In genomic region chr16:12804395-12804794, GRCh38 we compare ENCODE assay signal across 8 cellular contexts. TPM values are rescaled to one million over a fixed set of nuclear protein-coding genes. Genes with fewer than 3 reads are reported as not detected.
DNase-seq lines count a peak whose midpoint lies in the region; TF ChIP-seq lines count a peak whose summit lies in the region.

No MANE protein-coding gene starts in this region.

- in situ Hi-C loops in mammary epithelial cell (cut with MboI; ENCODE audit: low sequenced_read_pairs in 2 of 2) = loop anchor here (25.0 kb wide), 2 partner anchors 342 to 942 kb away; partner anchors contain the start of gene RSL1D1 (in 1 of the 2)

- CTCF ChIA-PET in AG04450 (lab: Charles Lee) (interaction anchor here (0.5 to 0.7 kb wide), 2 partner anchors 102 to 397 kb away, joined by 3 to 8 read pairs; no protein-coding TSS in a partner anchor), mammary epithelial cell (lab: Charles Lee; ENCODE audit: low non-redundant PET) (no interaction called here), HEK293T (lab: Yijun Ruan, JAX) (interaction anchor here (0.6 kb wide), 1 partner anchor 55 kb away, joined by 7 read pairs; no protein-coding TSS in a partner anchor)

- H3K9me3 Mint-ChIP-seq in IgD-negative memory B cell (peaks cover 0 to 3% (median 0%) of the 10 kb centered on the region in 3 donors), nephron progenitor cell (peaks cover 5% of the 10 kb centered on the region)

- H3K4me3 ChIP-seq in AG04450 (ENCODE audit: low read depth, low read length) (peak overlapping the region; percentile 69; the same call in 1 of the 2 replicates), mammary epithelial cell (replicated peaks in 1 of 3; ENCODE audit: insufficient read depth in 1 of 3, low read depth in 2 of 3, low read length in 3 of 3) (no peak overlapping the region)

- peaks cover 2% of the 10 kb centered on the region for H3K27me3 Mint-ChIP-seq in IgD-negative memory B cell
- peaks cover 9% of the 10 kb centered on the region for H3K27me3 Mint-ChIP-seq in nephron progenitor cell (ENCODE audit: low read depth, poor library complexity)

- H3K4me1 Mint-ChIP-seq in IgD-negative memory B cell (peaks cover 22 to 25% (median 24%) of the 10 kb centered on the region in 3 donors), nephron progenitor cell (peaks cover 38% of the 10 kb centered on the region)

- peaks cover 9% of the 10 kb centered on the region for H3K9me3 ChIP-seq in AG04450 (ENCODE audit: control insufficient read depth, insufficient read depth, low read length)
- no peaks in the 10 kb centered on the region for H3K9me3 ChIP-seq in mammary epithelial cell (replicated peaks; ENCODE audit: insufficient read depth, low read length)

- H3K36me3 Mint-ChIP-seq in IgD-negative memory B cell (peaks cover 3% of the 10 kb centered on the region), nephron progenitor cell (ENCODE audit: low read depth) (peaks cover 5% of the 10 kb centered on the region)

- H3K9ac ChIP-seq in mammary epithelial cell (ENCODE audit: insufficient read depth, low read length) = no peak overlapping the region

- POLR2A ChIA-PET in AG04450 (lab: Yijun Ruan, JAX) (no interaction called here), HEK293T (lab: Yijun Ruan, JAX) (no interaction called here)

- peaks cover 19% of the 10 kb centered on the region for H3K79me2 ChIP-seq in mammary epithelial cell (ENCODE audit: insufficient read depth, low read length)

- dilution Hi-C loops in mammary epithelial cell (cut with HindIII; ENCODE audit: low sequenced_read_pairs) = no loop called here

- BruUV-seq in mammary epithelial cell (replicated peaks; lab: Mats Ljungman, UMichigan) = no TSS peak

- H3K4me3 Mint-ChIP-seq in IgD-negative memory B cell = peak overlapping the region; percentile 63 to 96 (median 91)
- peak overlapping the region; percentile 95 for H3K4me3 Mint-ChIP-seq in nephron progenitor cell

- H3K27ac ChIP-seq in AG04450 (ENCODE audit: low read depth, low read length) (no peak overlapping the region), mammary epithelial cell (ENCODE audit: insufficient read depth, low read depth, low read length) (no peak overlapping the region)

- H3K4me1 ChIP-seq in mammary epithelial cell (ENCODE audit: insufficient read depth, low read length) = peaks cover 9% of the 10 kb centered on the region

- WGBS in mammary epithelial cell (ENCODE audit: low coverage, missing lambda C conversion rate) = 83% methylated on average over 7 of the region's 9 CpGs

- H3K27ac Mint-ChIP-seq in IgD-negative memory B cell (peak overlapping the region in 1 of 3 donors; percentile 94), nephron progenitor cell (no peak overlapping the region)

- no peaks in the 10 kb centered on the region for H3K36me3 ChIP-seq in mammary epithelial cell (ENCODE audit: insufficient read depth, low read length)

- TF ChIP-seq CTCF in AG04450 (IDR thresholded peaks at IDR 0.05; ENCODE audit: low read depth, low read length) (no peak), mammary epithelial cell (conservative IDR thresholded peaks at IDR 0.05 in 1 of 2, IDR thresholded peaks at IDR 0.05 in 1 of 2; ENCODE audit: extremely low read depth in 1 of 2, insufficient read depth in 1 of 2, low read depth in 1 of 2, low read length in 2 of 2) (no peak), nephron progenitor cell (IDR thresholded peaks at IDR 0.05) (no peak)

- H3K27me3 ChIP-seq in AG04450 (ENCODE audit: control insufficient read depth, insufficient read depth, low read length) (no peaks in the 10 kb centered on the region), mammary epithelial cell (ENCODE audit: insufficient read depth, low read length) (no peaks in the 10 kb centered on the region)

- H3K4me2 ChIP-seq in mammary epithelial cell (ENCODE audit: insufficient read depth, low read depth, low read length) = peak overlapping the region; percentile 74

- H4K20me1 ChIP-seq in mammary epithelial cell (ENCODE audit: insufficient read depth, low read length) = no peaks in the 10 kb centered on the region

- intact Hi-C loops in mammary epithelial cell (cut with micrococcal nuclease) = loop anchor here (5.0 to 10.0 kb wide), 4 partner anchors 190 to 887 kb away; partner anchors contain the start of gene GSPT1

- H2AFZ ChIP-seq in mammary epithelial cell (ENCODE audit: low read depth, low read length) = peak overlapping the region; percentile 95

- no peak for DNase-seq in AG04450 (ENCODE audit: low read depth, low spot score)
- no peak for DNase-seq in mammary epithelial cell
- DNase-seq in nephron progenitor cell = no peak
- no peak for DNase-seq in NCI-H69 (lab: John Stamatoyannopoulos, UW)
- no peak for DNase-seq in HEK293T (ENCODE audit: extremely low spot score)
- no peak for DNase-seq in GOT3 (lab: John Stamatoyannopoulos, UW)
- DNase-seq in NK-92 (lab: John Stamatoyannopoulos, UW; ENCODE audit: unreplicated experiment) = no peak

TF ChIP-seq in HEK293T, 16 proteins besides CTCF, POLR2A, EP300 and RAD21:
- TF ChIP-seq CTBP1 (IDR thresholded peaks at IDR 0.05; ENCODE audit: borderline replicate concordance) = no peak
TF ChIP-seq in HEK293T: peak in this region for 0.

RNA-seq across cellular contexts. Expression of gene CPPED1, which starts 0.7 kb away (rescaled TPM):
- 6.3 and 7.7 TPM in 2 replicates for polyA plus RNA-seq in AG04450 (2011; rRNA removed)
- 7.3 and 9.3 TPM in 2 replicates for polyA minus RNA-seq in AG04450 (2011; rRNA and poly(A)+ RNA removed)
- 16.6 TPM for polyA plus RNA-seq in IgD-negative memory B cell
- 10 to 100 TPM; 12.8 to 19.9 TPM for total RNA-seq in mammary epithelial cell
- polyA plus RNA-seq in mammary epithelial cell = 8.9 TPM
- 40.2 TPM for polyA minus RNA-seq in mammary epithelial cell
